21 cellular contexts compared by ENCODE assay signal in genomic region chr9:75000835-75001234, GRCh38. TPM values are rescaled to one million over a fixed set of nuclear protein-coding genes. Genes with fewer than 3 reads are reported as not detected.
DNase-seq lines count a peak whose midpoint lies in the region; ATAC-seq, FAIRE-seq and TF ChIP-seq lines count a peak whose summit lies in the region.
"Had no signal": no experiment of that assay in that cellular context is flagged by ENCODE, and none has a peak within 500 bp of the region (broad histone marks: within the 10 kb centered on the region; RNA-seq: fewer than 3 reads in every experiment).

No MANE protein-coding gene starts in this region.

- peaks cover 18 to 26% of the 10 kb centered on the region in 2 donors for H3K36me3 Mint-ChIP-seq in stimulated activated naive B cell treated with anti-CD40 and anti-IgM and Interleukin-4, amounts not matched to agents 10 μg/mL and 1 μg/mL and 100 μg/mL, for 72 hours

- BruUV-seq in HepG2 (replicated peaks; lab: Mats Ljungman, UMichigan) (no TSS peak), OCI-LY7 (replicated peaks; lab: Mats Ljungman, UMichigan) (no TSS peak)

- H3K9me2 ChIP-seq in OCI-LY7 (ENCODE audit: insufficient read depth, low read length), result no peaks in the 10 kb centered on the region

- H3K27ac Mint-ChIP-seq in stimulated activated naive B cell treated with anti-CD40 and anti-IgM and Interleukin-4, amounts not matched to agents 10 μg/mL and 1 μg/mL and 100 μg/mL, for 72 hours, result no peak overlapping the region
- H3K27ac Mint-ChIP-seq: activated naive CD8-positive, alpha-beta T cell had no signal

- 0 out of 2 replicates have a peak overlapping the region, but pooled peaks have one; percentile 39 for H3K9ac ChIP-seq in HepG2 (ENCODE audit: insufficient read depth, low read depth, low read length)

- H3K4me2 ChIP-seq in HepG2 (ENCODE audit: low read depth, low read length) (peak overlapping the region; percentile 14; the same call in 1 of the 2 replicates), OCI-LY7 (ENCODE audit: low read length) (no peak overlapping the region)
- H3K4me2 ChIP-seq: smooth muscle cell had no signal

- no peaks in the 10 kb centered on the region for H3K9me3 ChIP-seq in HepG2 (ENCODE audit: low read length)
- no peaks in the 10 kb centered on the region for H3K9me3 ChIP-seq in right lobe of liver
- no peaks in the 10 kb centered on the region for H3K9me3 ChIP-seq in tibial nerve
- H3K9me3 ChIP-seq in OCI-LY7 (ENCODE audit: low read length), result no peaks in the 10 kb centered on the region
- H3K9me3 ChIP-seq: ovary, thyroid gland had no signal

- FAIRE-seq in HepG2 (lab: Jason Lieb, UNC), result no peak
- FAIRE-seq: HTR-8/SVneo had no signal

- no peaks in the 10 kb centered on the region for H3K27me3 ChIP-seq in HepG2 (ENCODE audit: control insufficient read depth in 1 of 2, insufficient read depth in 2 of 2, low read length in 2 of 2)
- no peaks in the 10 kb centered on the region for H3K27me3 ChIP-seq in right lobe of liver
- H3K27me3 ChIP-seq in tibial nerve, result no peaks in the 10 kb centered on the region
- H3K27me3 ChIP-seq: cardiac muscle cell, ovary, thyroid gland had no signal

- TF ChIP-seq CTCF in HepG2 (CRISPR knock-in tag; IDR thresholded peaks at IDR 0.05), result no peak
- no peak for TF ChIP-seq CTCF in right lobe of liver (IDR thresholded peaks at IDR 0.05)
- TF ChIP-seq CTCF in tibial nerve (IDR thresholded peaks at IDR 0.05), result no peak
- no peak for TF ChIP-seq CTCF in OCI-LY7 (conservative IDR thresholded peaks at IDR 0.05; ENCODE audit: low read length)

- CTCF ChIA-PET in HepG2 (lab: Yijun Ruan, JAX; ENCODE audit: low intra/inter-chr PET ratio, low total read pairs) (interaction anchor here (2.6 kb wide), 1 partner anchor 224 kb away, joined by 41 read pairs; no protein-coding TSS in a partner anchor), OCI-LY7 (lab: Charles Lee; ENCODE audit: unreplicated experiment) (no interaction called here)

- no peaks in the 10 kb centered on the region for H3K27me3 Mint-ChIP-seq in stimulated activated naive B cell treated with anti-CD40 and anti-IgM and Interleukin-4, amounts not matched to agents 10 μg/mL and 1 μg/mL and 100 μg/mL, for 72 hours
- H3K27me3 Mint-ChIP-seq: activated naive CD8-positive, alpha-beta T cell had no signal

- H3K9me3 Mint-ChIP-seq in stimulated activated naive B cell treated with anti-CD40 and anti-IgM and Interleukin-4, amounts not matched to agents 10 μg/mL and 1 μg/mL and 100 μg/mL, for 72 hours, result no peaks in the 10 kb centered on the region

- no peak for DNase-seq in HepG2 (ENCODE audit: low spot score)
- DNase-seq in right lobe of liver, result no peak
- DNase-seq in stimulated activated naive B cell treated with anti-CD40 and anti-IgM and Interleukin-4, amounts not matched to agents 10 μg/mL and 1 μg/mL and 100 μg/mL, for 72 hours, result no peak
- DNase-seq in tibial nerve (ENCODE audit: low spot score in 2 of 2), result no peak
- DNase-seq in OCI-LY7 (ENCODE audit: low spot score), result no peak
- DNase-seq in activated CD8-positive, alpha-beta memory T cell treated with anti-CD3 and anti-CD28 coated beads, Interleukin-2, amount 50 U/mL, for 4 hours, result no peak
- DNase-seq: activated CD8-positive, alpha-beta memory T cell treated with anti-CD3 and anti-CD28 coated beads, Interleukin-2, amount 50 U/mL, for 48 hours; glutamatergic neuron; MV-4-11; NCI-H2227 treated with DMSO at 0.1 percent for 48 hours; ovary; thyroid gland had no signal

- H3K4me1 Mint-ChIP-seq in stimulated activated naive B cell treated with anti-CD40 and anti-IgM and Interleukin-4, amounts not matched to agents 10 μg/mL and 1 μg/mL and 100 μg/mL, for 72 hours, result peaks cover 0 to 5% of the 10 kb centered on the region in 2 donors

- H3K4me1 ChIP-seq in HepG2 (ENCODE audit: insufficient read depth, low read length), result peaks cover 38% of the 10 kb centered on the region
- peaks cover 0 to 14% (median 0%) of the 10 kb centered on the region in 4 donors for H3K4me1 ChIP-seq in right lobe of liver
- H3K4me1 ChIP-seq in tibial nerve, result peaks cover 0 to 9% (median 0%) of the 10 kb centered on the region in 4 donors
- H3K4me1 ChIP-seq in OCI-LY7 (ENCODE audit: insufficient read depth, low read length, poor library complexity, severe bottlenecking), result no peaks in the 10 kb centered on the region

- no peak for ATAC-seq in HepG2
- ATAC-seq in right lobe of liver, result no peak
- peak; percentile 75 for ATAC-seq in HG02588 (IDR thresholded peaks at IDR 0.05; ENCODE audit: unreplicated experiment)
- ATAC-seq in HG03175 (IDR thresholded peaks at IDR 0.05; ENCODE audit: unreplicated experiment), result peak; percentile 40
- peak; percentile 54 to 76 for ATAC-seq in stimulated activated naive B cell treated with anti-CD40 and anti-IgM and Interleukin-4, amounts not matched to agents 10 μg/mL and 1 μg/mL and 100 μg/mL, for 72 hours (replicated peaks)
- ATAC-seq: HCT116 had no signal

- TF ChIP-seq POLR2A in HepG2 (IDR thresholded peaks at IDR 0.05; ENCODE audit: insufficient read depth in 1 of 2, low read depth in 2 of 2, low read length in 2 of 2) (no peak), right lobe of liver (IDR thresholded peaks at IDR 0.05) (no peak), tibial nerve (IDR thresholded peaks at IDR 0.05) (no peak)

- H4K20me1 ChIP-seq in HepG2 (ENCODE audit: insufficient read depth, low read length) (no peaks in the 10 kb centered on the region), OCI-LY7 (ENCODE audit: insufficient read depth, low read length) (peaks cover 11% of the 10 kb centered on the region; the same call in 1 of the 2 replicates)

- H2AFZ ChIP-seq in HepG2 (ENCODE audit: low read length), result no peak overlapping the region
- H2AFZ ChIP-seq in OCI-LY7 (ENCODE audit: low read length), result no peak overlapping the region

- POLR2A ChIA-PET in HepG2 (lab: Yijun Ruan, JAX) (interaction anchor here (3.7 to 3.9 kb wide), 2 partner anchors 27 to 48 kb away, joined by 16 to 21 read pairs; partner anchors contain the start of genes C9orf40 and CARNMT1), OCI-LY7 (lab: Charles Lee) (interaction anchor here (1.1 kb wide), 1 partner anchor 87 kb away, joined by 3 read pairs; the partner anchor contains the start of genes NMRK1 and OSTF1)

- H3K36me3 ChIP-seq in HepG2 (replicated peaks in 1 of 2; ENCODE audit: control insufficient read depth in 1 of 2, insufficient read depth in 2 of 2, low read length in 2 of 2), result peaks cover 6 to 17% of the 10 kb centered on the region in 2 experiments; a peak in 3 of 5 replicates
- H3K36me3 ChIP-seq in right lobe of liver, result peaks cover 0 to 5% (median 2%) of the 10 kb centered on the region in 4 donors
- peaks cover 0 to 15% (median 0%) of the 10 kb centered on the region in 3 donors for H3K36me3 ChIP-seq in tibial nerve
- H3K36me3 ChIP-seq in OCI-LY7 (ENCODE audit: insufficient read depth, low read length), result peaks cover 45% of the 10 kb centered on the region
- H3K36me3 ChIP-seq: ovary had no signal

- H3K27ac ChIP-seq in HepG2 (ENCODE audit: extremely low read length, insufficient read depth, low read length) (peak overlapping the region; percentile 91), right lobe of liver (no peak overlapping the region), tibial nerve (no peak overlapping the region), OCI-LY7 (ENCODE audit: low read depth, low read length, poor library complexity, severe bottlenecking) (no peak overlapping the region)
- H3K27ac ChIP-seq: cardiac muscle cell, ovary, SK-N-MC, thyroid gland, VCaP had no signal

- H3K4me3 Mint-ChIP-seq in stimulated activated naive B cell treated with anti-CD40 and anti-IgM and Interleukin-4, amounts not matched to agents 10 μg/mL and 1 μg/mL and 100 μg/mL, for 72 hours, result no peak overlapping the region
- H3K4me3 Mint-ChIP-seq: activated naive CD8-positive, alpha-beta T cell had no signal

- H3K4me3 ChIP-seq in HepG2 (replicated peaks in 1 of 3; ENCODE audit: insufficient read depth in 1 of 3, low read depth in 2 of 3, low read length in 3 of 3), result no peak overlapping the region
- H3K4me3 ChIP-seq in right lobe of liver, result no peak overlapping the region
- H3K4me3 ChIP-seq in tibial nerve, result no peak overlapping the region
- no peak overlapping the region for H3K4me3 ChIP-seq in OCI-LY7 (ENCODE audit: low read depth, low read length, poor library complexity, severe bottlenecking)
- H3K4me3 ChIP-seq: cardiac muscle cell, ovary, SK-N-MC, smooth muscle cell, thyroid gland had no signal

- TF ChIP-seq RAD21 in HepG2 (CRISPR knock-in tag; IDR thresholded peaks at IDR 0.05), result no peak

- in situ Hi-C loops in HepG2 (cut with HindIII; ENCODE audit: extremely low pct_ligation_motif_present, low pct_unique_long_range_greater_than_20kb), result loop anchor here (5.0 kb wide), 2 partner anchors 49 to 224 kb away; partner anchors contain the start of gene C9orf40

- no peaks in the 10 kb centered on the region for H3K79me2 ChIP-seq in HepG2 (ENCODE audit: insufficient read depth, low read length)
- H3K79me2 ChIP-seq in OCI-LY7 (ENCODE audit: insufficient read depth, low read depth, low read length), result no peaks in the 10 kb centered on the region

- intact Hi-C loops in HepG2 (cut with micrococcal nuclease; ENCODE audit: unreplicated experiment), result no loop called here
- intact Hi-C loops in right lobe of liver (cut with DNase I), result loop anchor here in 1 of 2 donors (5.0 kb wide), 1 partner anchor 224 kb away; no protein-coding TSS in a partner anchor
- intact Hi-C loops in OCI-LY7 (cut with micrococcal nuclease; ENCODE audit: unreplicated experiment), result no loop called here

- no peak for TF ChIP-seq EP300 in HepG2 (IDR thresholded peaks at IDR 0.05; ENCODE audit: low read depth in 2 of 2, low read length in 2 of 2)
- TF ChIP-seq EP300 in HepG2 (CRISPR knock-in tag; IDR thresholded peaks at IDR 0.05; ENCODE audit: borderline replicate concordance), result no peak
- TF ChIP-seq EP300 in tibial nerve (IDR thresholded peaks at IDR 0.05), result no peak

- WGBS in HepG2 (ENCODE audit: low lambda C conversion rate), result 95% methylated on average over 2 of the region's 2 CpGs
- WGBS in right lobe of liver (ENCODE audit: insufficient coverage, low coverage, low lambda C conversion rate, missing lambda C conversion rate), result 100% methylated on average over 2 of the region's 2 CpGs
- WGBS in tibial nerve, 2 donors, result 96 to 99% methylated on average over 2 of the region's 2 CpGs

RNA-seq across cellular contexts. Expression of gene CARNMT1, which starts 27.3 kb away (rescaled TPM):
- total RNA-seq in HepG2 (2016; rRNA removed; fragmentation: Illumina TruSeq; extraction: Trizol), result 31.1 and 43.0 TPM in 2 replicates
- 22.8 and 29.5 TPM in 2 replicates for total RNA-seq in HepG2 (2016; cell fraction: cytosol; rRNA removed; fragmentation: Illumina TruSeq; extraction: Trizol; ENCODE audit: low read depth)
- 30.2 and 36.7 TPM in 2 replicates for total RNA-seq in HepG2 (2016; cell fraction: insoluble cytoplasmic fraction; rRNA removed; fragmentation: Illumina TruSeq; extraction: Trizol)
- 17.9 and 21.0 TPM in 2 replicates for total RNA-seq in HepG2 (2016; cell fraction: membrane; rRNA removed; fragmentation: Illumina TruSeq; extraction: Trizol)
- 19.2 and 25.1 TPM in 2 replicates for total RNA-seq in HepG2 (2016; cell fraction: nucleus; rRNA removed; fragmentation: Illumina TruSeq; extraction: Trizol)
- 4.4 and 5.2 TPM in 2 replicates for polyA plus RNA-seq in HepG2 (2011; rRNA removed)
- polyA plus RNA-seq in HepG2 (2011; cell fraction: cytosol; rRNA removed), result 3.7 and 3.8 TPM in 2 replicates
- polyA plus RNA-seq in HepG2 (2011; cell fraction: nucleus; rRNA removed), result 5.2 and 6.2 TPM in 2 replicates
- polyA plus RNA-seq in HepG2 (2012), result 7.8 and 11.4 TPM in 2 replicates
- 1.1 and 1.8 TPM in 2 replicates for polyA plus RNA-seq in HepG2 (2016; cell fraction: cytosol; fragmentation: Illumina TruSeq; extraction: Trizol; ENCODE audit: low read depth)
- polyA plus RNA-seq in HepG2 (2016; cell fraction: insoluble cytoplasmic fraction; fragmentation: Illumina TruSeq; extraction: Trizol; ENCODE audit: low read depth), result 23.8 and 26.8 TPM in 2 replicates
- polyA plus RNA-seq in HepG2 (2016; cell fraction: membrane; fragmentation: Illumina TruSeq; extraction: Trizol; ENCODE audit: low read depth), result 4.5 and 4.9 TPM in 2 replicates
- polyA plus RNA-seq in HepG2 (2016; cell fraction: nucleus; fragmentation: Illumina TruSeq; extraction: Trizol; ENCODE audit: insufficient read depth, low read depth), result 17.3 and 19.4 TPM in 2 replicates
- polyA minus RNA-seq in HepG2 (2011; rRNA and poly(A)+ RNA removed; ENCODE audit: low replicate concordance), result 5.7 and 8.3 TPM in 2 replicates
- 9.0 and 10.6 TPM in 2 replicates for polyA minus RNA-seq in HepG2 (2011; cell fraction: cytosol; rRNA and poly(A)+ RNA removed)
- 22.0 and 25.2 TPM in 2 replicates for polyA minus RNA-seq in HepG2 (2011; cell fraction: nucleus; rRNA and poly(A)+ RNA removed)
- total RNA-seq in right lobe of liver, result 10 to 100 TPM; 11.5 to 24.3 (median 15.5) TPM
- total RNA-seq in tibial nerve, result 10 to 100 TPM in 3 of 4 donors, 1 to 10 TPM in 1; 5.9 to 19.9 (median 15.6) TPM
- total RNA-seq in OCI-LY7 (2014; rRNA removed; shearing (Covaris generic)), result 26.8 and 29.1 TPM in 2 replicates
- total RNA-seq in OCI-LY7 (2022), result 40.3 and 49.0 TPM in 2 replicates

RNA-seq across cellular contexts. Expression of gene C9orf40, which starts 48.1 kb away (rescaled TPM):
- total RNA-seq in HepG2 (2016; rRNA removed; fragmentation: Illumina TruSeq; extraction: Trizol) (13.5 and 16.5 TPM in 2 replicates), right lobe of liver (1 to 10 TPM; 1.6 to 4.0 (median 3.0) TPM), tibial nerve (1 to 10 TPM; 4.2 to 5.9 (median 5.2) TPM), OCI-LY7 (2022) (39.8 and 41.3 TPM in 2 replicates)
- 4.0 and 4.1 TPM in 2 replicates for total RNA-seq in HepG2 (2016; cell fraction: cytosol; rRNA removed; fragmentation: Illumina TruSeq; extraction: Trizol; ENCODE audit: low read depth)
- total RNA-seq in HepG2 (2016; cell fraction: insoluble cytoplasmic fraction; rRNA removed; fragmentation: Illumina TruSeq; extraction: Trizol), result 13.8 and 16.2 TPM in 2 replicates
- 8.1 and 8.7 TPM in 2 replicates for total RNA-seq in HepG2 (2016; cell fraction: membrane; rRNA removed; fragmentation: Illumina TruSeq; extraction: Trizol)
- 8.0 and 8.6 TPM in 2 replicates for total RNA-seq in HepG2 (2016; cell fraction: nucleus; rRNA removed; fragmentation: Illumina TruSeq; extraction: Trizol)
- polyA plus RNA-seq in HepG2 (2011; rRNA removed), result 2.0 and 3.0 TPM in 2 replicates
- 1.8 and 2.4 TPM in 2 replicates for polyA plus RNA-seq in HepG2 (2011; cell fraction: cytosol; rRNA removed)
- 1.9 and 2.2 TPM in 2 replicates for polyA plus RNA-seq in HepG2 (2011; cell fraction: nucleus; rRNA removed)
- 5.6 and 8.8 TPM in 2 replicates for polyA plus RNA-seq in HepG2 (2012)
- 5.2 and 5.7 TPM in 2 replicates for polyA plus RNA-seq in HepG2 (2016; cell fraction: cytosol; fragmentation: Illumina TruSeq; extraction: Trizol; ENCODE audit: low read depth)
- 21.2 and 22.6 TPM in 2 replicates for polyA plus RNA-seq in HepG2 (2016; cell fraction: insoluble cytoplasmic fraction; fragmentation: Illumina TruSeq; extraction: Trizol; ENCODE audit: low read depth)
- 7.6 and 8.0 TPM in 2 replicates for polyA plus RNA-seq in HepG2 (2016; cell fraction: membrane; fragmentation: Illumina TruSeq; extraction: Trizol; ENCODE audit: low read depth)
- 13.9 and 16.8 TPM in 2 replicates for polyA plus RNA-seq in HepG2 (2016; cell fraction: nucleus; fragmentation: Illumina TruSeq; extraction: Trizol; ENCODE audit: insufficient read depth, low read depth)
- 2.0 and 2.8 TPM in 2 replicates for polyA minus RNA-seq in HepG2 (2011; rRNA and poly(A)+ RNA removed; ENCODE audit: low replicate concordance)
- 3.9 and 4.3 TPM in 2 replicates for polyA minus RNA-seq in HepG2 (2011; cell fraction: cytosol; rRNA and poly(A)+ RNA removed)
- 2.0 and 2.7 TPM in 2 replicates for polyA minus RNA-seq in HepG2 (2011; cell fraction: nucleus; rRNA and poly(A)+ RNA removed)
- 16.2 and 19.8 TPM in 2 replicates for total RNA-seq in OCI-LY7 (2014; rRNA removed; shearing (Covaris generic))

Comparison
In these comparisons a context has a peak if more than half of its experiments do, and no peak if none do; other contexts are left out.
1. ATAC-seq: peak in HG02588 (single experiment), HG03175 (single experiment) and stimulated activated naive B cell treated with anti-CD40 and anti-IgM and Interleukin-4, amounts not matched to agents 10 μg/mL and 1 μg/mL and 100 μg/mL, for 72 hours (2 of 2); none in HepG2 (single experiment) and right lobe of liver (0 of 4).